ENCODE assay signal across 8 cellular contexts in the genomic region with DNA sequence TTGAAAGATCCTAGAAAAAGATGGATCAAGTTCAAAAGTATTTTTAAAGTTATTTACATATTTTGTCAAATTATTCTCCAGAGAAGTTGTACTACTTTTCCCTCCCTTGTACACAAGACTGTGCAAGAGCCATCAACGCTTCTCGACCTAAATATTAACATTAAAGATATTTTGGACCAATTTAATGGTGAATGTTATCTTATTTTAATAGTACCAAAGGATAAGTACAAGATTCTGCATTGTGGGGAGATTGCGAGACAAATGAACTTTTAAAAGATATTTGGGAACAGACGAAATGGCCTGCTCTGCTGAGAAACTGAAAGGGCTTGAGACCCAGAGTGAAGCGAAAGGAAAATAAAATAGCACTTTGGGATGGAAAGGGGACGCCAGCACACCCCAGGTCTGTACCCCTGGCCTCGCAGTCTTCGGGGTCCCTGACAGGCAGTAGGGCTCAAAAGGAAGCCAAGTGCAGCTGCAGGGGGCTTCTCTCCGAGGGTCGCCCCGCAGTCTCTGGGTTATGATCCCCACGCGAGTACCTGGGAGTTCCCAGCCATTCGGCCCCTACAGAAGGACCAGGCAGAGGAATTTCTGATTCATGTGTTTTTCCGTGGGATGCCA.
DNase-seq lines count a peak whose midpoint lies in the region; ATAC-seq, FAIRE-seq and TF ChIP-seq lines count a peak whose summit lies in the region.

No MANE protein-coding gene starts in this region.

- no peak for FAIRE-seq in frontal cortex (lab: Jason Lieb, UNC)

- H3K4me3 Mint-ChIP-seq in activated T-helper 17 cell treated with anti-CD3 and anti-CD28 coated beads, Interleukin-2, amount 50 U/mL, for 72 hours = peak overlapping the region; percentile 63

- H3K4me3 ChIP-seq in BE2C (ENCODE audit: low read depth, low read length) = peak overlapping the region; percentile 52
- peak overlapping the region; percentile 38 for H3K4me3 ChIP-seq in lower leg skin (ENCODE audit: low read depth, poor library complexity, severe bottlenecking)

- H3K4me1 ChIP-seq in BE2C = no peaks in the 10 kb centered on the region

- H3K36me3 Mint-ChIP-seq in activated T-helper 17 cell treated with anti-CD3 and anti-CD28 coated beads, Interleukin-2, amount 50 U/mL, for 72 hours (ENCODE audit: low read depth) = no peaks in the 10 kb centered on the region

- no peak for TF ChIP-seq CTCF in BE2C (IDR thresholded peaks at IDR 0.05; ENCODE audit: low read depth, low read length)
- no peak for TF ChIP-seq CTCF in lower leg skin (IDR thresholded peaks at IDR 0.05)

- WGBS in lower leg skin, 2 donors = 39 to 65% methylated on average over 14 to 15 of the region's 15 CpGs

- H3K27me3 Mint-ChIP-seq in activated T-helper 17 cell treated with anti-CD3 and anti-CD28 coated beads, Interleukin-2, amount 50 U/mL, for 72 hours = peaks cover 7% of the 10 kb centered on the region

- H3K27me3 ChIP-seq in BE2C = 0 out of 2 replicates have a peak, but pooled peaks cover 3% of the 10 kb centered on the region

- no peak for TF ChIP-seq POLR2A in lower leg skin (IDR thresholded peaks at IDR 0.05)

- no peaks in the 10 kb centered on the region for H3K36me3 ChIP-seq in BE2C

- no peak overlapping the region for H3K27ac Mint-ChIP-seq in activated T-helper 17 cell treated with anti-CD3 and anti-CD28 coated beads, Interleukin-2, amount 50 U/mL, for 72 hours

- intact Hi-C loops in lower leg skin (cut with DNase I; ENCODE audit: low total_unique reads) = no loop called here

- no peak for DNase-seq in BE2C
- no peak for DNase-seq in lower leg skin (ENCODE audit: low spot score in 2 of 2)
- DNase-seq in frontal cortex (ENCODE audit: low spot score in 2 of 2) = no peak
- DNase-seq in NCI-H1694 treated with DMSO at 0.1 percent for 48 hours (lab: John Stamatoyannopoulos, UW) = no peak

- H3K9me3 ChIP-seq in BE2C = no peaks in the 10 kb centered on the region

- H3K9me3 Mint-ChIP-seq in activated T-helper 17 cell treated with anti-CD3 and anti-CD28 coated beads, Interleukin-2, amount 50 U/mL, for 72 hours = no peaks in the 10 kb centered on the region

- ATAC-seq in GM21717 (IDR thresholded peaks at IDR 0.05; ENCODE audit: unreplicated experiment) (peak; percentile 32), GM19328 (IDR thresholded peaks at IDR 0.05; ENCODE audit: unreplicated experiment) (no peak), HG02759 (IDR thresholded peaks at IDR 0.05; ENCODE audit: unreplicated experiment) (no peak)
- no peak for ATAC-seq in activated T-helper 17 cell treated with anti-CD3 and anti-CD28 coated beads, Interleukin-2, amount 50 U/mL, for 72 hours (replicated peaks)

- H3K4me1 Mint-ChIP-seq in activated T-helper 17 cell treated with anti-CD3 and anti-CD28 coated beads, Interleukin-2, amount 50 U/mL, for 72 hours = no peaks in the 10 kb centered on the region
